Comparison of ENCODE assay signal across 32 cellular contexts in genomic region chr17:17985153-17985552, GRCh38. TPM values are rescaled to one million over a fixed set of nuclear protein-coding genes. Genes with fewer than 3 reads are reported as not detected.
"Had no signal": no experiment of that assay in that cellular context is flagged by ENCODE, and none has a peak within 500 bp of the region (broad histone marks: within the 10 kb centered on the region; RNA-seq: fewer than 3 reads in every experiment).

No MANE protein-coding gene starts in this region.

- H3K27me3 Mint-ChIP-seq: activated CD4-positive, alpha-beta memory T cell treated with anti-CD3 and anti-CD28 coated beads, Interleukin-2, amount 10 ng/mL, durations not matched to agents 7 days and 5 days; activated CD4-positive, alpha-beta T cell treated with anti-CD3 and anti-CD28 coated beads, Interleukin-2, amount 10 ng/mL, durations not matched to agents 7 days and 5 days; activated naive CD8-positive, alpha-beta T cell treated with anti-CD3 and anti-CD28 coated beads, Interleukin-2, amount 10 ng/mL, durations not matched to agents 7 days and 5 days; activated T-cell treated with anti-CD3 and anti-CD28 coated beads, Interleukin-2, amount 50 U/mL, for 24 hours; central memory CD8-positive, alpha-beta T cell; dendritic cell treated with granulocyte-macrophage colony-stimulating factor and Interleukin-4, amounts not matched to agents 40 ng/mL and 50 ng/mL, for 4 days had no signal

- H3K27ac ChIP-seq: ascending aorta, coronary artery, dorsolateral prefrontal cortex, VCaP had no signal

- H3K9me3 Mint-ChIP-seq: activated CD4-positive, alpha-beta memory T cell treated with anti-CD3 and anti-CD28 coated beads, Interleukin-2, amount 10 ng/mL, durations not matched to agents 7 days and 5 days; activated CD4-positive, alpha-beta T cell treated with anti-CD3 and anti-CD28 coated beads, Interleukin-2, amount 10 ng/mL, durations not matched to agents 7 days and 5 days; activated naive CD4-positive, alpha-beta T cell treated with anti-CD3 and anti-CD28 coated beads, Interleukin-2, amount 10 ng/mL, durations not matched to agents 7 days and 5 days; activated naive CD4-positive, alpha-beta T cell treated with anti-CD3 and anti-CD28 coated beads, Interleukin-2, amount 50 U/mL, for 72 hours; activated naive CD8-positive, alpha-beta T cell treated with anti-CD3 and anti-CD28 coated beads, Interleukin-2, amount 10 ng/mL, durations not matched to agents 7 days and 5 days; activated T-cell treated with anti-CD3 and anti-CD28 coated beads, Interleukin-2, amount 50 U/mL, for 24 hours; activated T-cell treated with anti-CD3 and anti-CD28 coated beads, Interleukin-2, amount 50 U/mL, for 72 hours; brain; central memory CD8-positive, alpha-beta T cell; dendritic cell treated with granulocyte-macrophage colony-stimulating factor and Interleukin-4, amounts not matched to agents 40 ng/mL and 50 ng/mL, for 4 days; endodermal cell; T-helper 2 cell treated with Interferon-gamma antibody and Interleukin-4, amounts not matched to agents 5 μg/mL and 100 μg/mL, for 36 hours; WTC11 had no signal

- H3K4me3 ChIP-seq: ascending aorta, coronary artery, dorsolateral prefrontal cortex had no signal

- ATAC-seq: esophagus mucosa, T-helper 17 cell had no signal

- H3K27me3 ChIP-seq: ascending aorta, dorsolateral prefrontal cortex had no signal

- H3K36me3 Mint-ChIP-seq: activated naive CD4-positive, alpha-beta T cell treated with anti-CD3 and anti-CD28 coated beads, Interleukin-2, amount 10 ng/mL, durations not matched to agents 7 days and 5 days; activated naive CD4-positive, alpha-beta T cell treated with anti-CD3 and anti-CD28 coated beads, Interleukin-2, amount 50 U/mL, for 72 hours; activated naive CD8-positive, alpha-beta T cell treated with anti-CD3 and anti-CD28 coated beads, Interleukin-2, amount 10 ng/mL, durations not matched to agents 7 days and 5 days; brain; WTC11 had no signal

- FAIRE-seq: bronchial epithelial cell, frontal cortex had no signal

- H3K4me1 Mint-ChIP-seq: activated CD4-positive, alpha-beta memory T cell treated with anti-CD3 and anti-CD28 coated beads, Interleukin-2, amount 10 ng/mL, durations not matched to agents 7 days and 5 days; activated CD4-positive, alpha-beta T cell treated with anti-CD3 and anti-CD28 coated beads, Interleukin-2, amount 10 ng/mL, durations not matched to agents 7 days and 5 days; activated naive CD4-positive, alpha-beta T cell treated with anti-CD3 and anti-CD28 coated beads, Interleukin-2, amount 10 ng/mL, durations not matched to agents 7 days and 5 days; activated naive CD8-positive, alpha-beta T cell treated with anti-CD3 and anti-CD28 coated beads, Interleukin-2, amount 10 ng/mL, durations not matched to agents 7 days and 5 days; brain; central memory CD8-positive, alpha-beta T cell; T-helper 17 cell; WTC11 had no signal

- H3K9me3 ChIP-seq: ascending aorta had no signal

- H3K4me1 ChIP-seq: ascending aorta had no signal

- H3K4me3 Mint-ChIP-seq: activated CD4-positive, alpha-beta memory T cell treated with anti-CD3 and anti-CD28 coated beads, Interleukin-2, amount 10 ng/mL, durations not matched to agents 7 days and 5 days; activated CD4-positive, alpha-beta T cell treated with anti-CD3 and anti-CD28 coated beads, Interleukin-2, amount 10 ng/mL, durations not matched to agents 7 days and 5 days; activated naive CD4-positive, alpha-beta T cell treated with anti-CD3 and anti-CD28 coated beads, Interleukin-2, amount 10 ng/mL, durations not matched to agents 7 days and 5 days; activated naive CD8-positive, alpha-beta T cell treated with anti-CD3 and anti-CD28 coated beads, Interleukin-2, amount 10 ng/mL, durations not matched to agents 7 days and 5 days; activated T-cell treated with anti-CD3 and anti-CD28 coated beads, Interleukin-2, amount 50 U/mL, for 24 hours; activated T-cell treated with anti-CD3 and anti-CD28 coated beads, Interleukin-2, amount 50 U/mL, for 72 hours; brain; central memory CD8-positive, alpha-beta T cell; dendritic cell treated with granulocyte-macrophage colony-stimulating factor and Interleukin-4, amounts not matched to agents 40 ng/mL and 50 ng/mL, for 4 days; endodermal cell; T-helper 17 cell; T-helper 2 cell treated with Interferon-gamma antibody and Interleukin-4, amounts not matched to agents 5 μg/mL and 100 μg/mL, for 36 hours; WTC11 had no signal

- H3K27ac Mint-ChIP-seq: activated CD4-positive, alpha-beta memory T cell treated with anti-CD3 and anti-CD28 coated beads, Interleukin-2, amount 10 ng/mL, durations not matched to agents 7 days and 5 days; activated CD4-positive, alpha-beta T cell treated with anti-CD3 and anti-CD28 coated beads, Interleukin-2, amount 10 ng/mL, durations not matched to agents 7 days and 5 days; activated naive CD4-positive, alpha-beta T cell treated with anti-CD3 and anti-CD28 coated beads, Interleukin-2, amount 10 ng/mL, durations not matched to agents 7 days and 5 days; activated naive CD4-positive, alpha-beta T cell treated with anti-CD3 and anti-CD28 coated beads, Interleukin-2, amount 50 U/mL, for 72 hours; activated naive CD8-positive, alpha-beta T cell treated with anti-CD3 and anti-CD28 coated beads, Interleukin-2, amount 10 ng/mL, durations not matched to agents 7 days and 5 days; activated T-cell treated with anti-CD3 and anti-CD28 coated beads, Interleukin-2, amount 50 U/mL, for 72 hours; brain; dendritic cell treated with granulocyte-macrophage colony-stimulating factor and Interleukin-4, amounts not matched to agents 40 ng/mL and 50 ng/mL, for 4 days; endodermal cell; T-helper 17 cell; T-helper 2 cell treated with Interferon-gamma antibody and Interleukin-4, amounts not matched to agents 5 μg/mL and 100 μg/mL, for 36 hours; WTC11 had no signal

- DNase-seq: activated CD4-positive, alpha-beta memory T cell treated with anti-CD3 and anti-CD28 coated beads, Interleukin-2, amount 10 ng/mL, durations not matched to agents 7 days and 5 days; activated CD4-positive, alpha-beta T cell treated with anti-CD3 and anti-CD28 coated beads for 1 hour; activated CD4-positive, alpha-beta T cell treated with anti-CD3 and anti-CD28 coated beads for 4 hours; activated CD4-positive, alpha-beta T cell treated with anti-CD3 and anti-CD28 coated beads, Interleukin-2, amount 10 ng/mL, durations not matched to agents 7 days and 5 days; activated CD4-positive, alpha-beta T cell treated with anti-CD3 and anti-CD28 coated beads, Interleukin-2, amount 50 U/mL, for 4 hours; activated CD8-positive, alpha-beta memory T cell treated with anti-CD3 and anti-CD28 coated beads, Interleukin-2, amount 50 U/mL, for 48 hours; activated gamma-delta T cell; activated naive CD4-positive, alpha-beta T cell; activated naive CD4-positive, alpha-beta T cell treated with anti-CD3 and anti-CD28 coated beads, Interleukin-2, amount 10 ng/mL, durations not matched to agents 7 days and 5 days; activated naive CD8-positive, alpha-beta T cell treated with anti-CD3 and anti-CD28 coated beads, Interleukin-2, amount 10 ng/mL, durations not matched to agents 7 days and 5 days; activated T-cell treated with anti-CD3 and anti-CD28 coated beads for 4 hours; activated T-cell treated with anti-CD3 and anti-CD28 coated beads, Interleukin-2, amount 50 U/mL, for 24 hours; dorsolateral prefrontal cortex; effector memory CD4-positive, alpha-beta T cell; endodermal cell; head of caudate nucleus; T-helper 1 cell; T-helper 17 cell; T1000 had no signal

RNA-seq across cellular contexts. Expression of gene DRC3, which starts 12.5 kb away (rescaled TPM):
- total RNA-seq: activated CD4-positive, alpha-beta memory T cell treated with anti-CD3 and anti-CD28 coated beads, Interleukin-2, amount 10 ng/mL, durations not matched to agents 7 days and 5 days; T-helper 17 cell had no signal
